ENCODE assay signal across 3 cellular contexts in the genomic region with DNA sequence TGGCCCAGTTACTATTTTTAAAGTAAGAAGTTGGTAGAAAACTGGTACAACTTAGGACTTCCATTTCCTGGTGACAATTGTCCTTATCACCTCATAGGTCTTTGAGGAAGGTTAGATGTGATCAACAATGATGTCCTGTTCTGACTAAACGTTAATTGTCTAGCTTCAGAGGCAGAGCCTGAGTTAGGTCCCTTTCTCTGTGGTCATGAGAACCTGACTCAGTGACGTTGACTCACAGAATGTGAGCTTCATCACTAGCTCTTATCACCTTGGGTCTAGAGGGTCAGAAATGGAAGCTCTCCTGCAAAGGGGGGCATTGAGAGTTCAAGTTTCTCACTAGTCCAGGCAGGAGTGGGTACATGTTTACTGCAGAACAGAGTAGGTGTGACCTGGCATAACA.
A peak's percentile ranks its signal among the peaks of the same experiment; 100 is the strongest.
TF ChIP-seq lines count a peak whose summit lies in the region.

No MANE protein-coding gene starts in this region.

TF ChIP-seq in IMR-90, 13 proteins besides CTCF, POLR2A, EP300 and RAD21:
- TF ChIP-seq, protein P1, sequence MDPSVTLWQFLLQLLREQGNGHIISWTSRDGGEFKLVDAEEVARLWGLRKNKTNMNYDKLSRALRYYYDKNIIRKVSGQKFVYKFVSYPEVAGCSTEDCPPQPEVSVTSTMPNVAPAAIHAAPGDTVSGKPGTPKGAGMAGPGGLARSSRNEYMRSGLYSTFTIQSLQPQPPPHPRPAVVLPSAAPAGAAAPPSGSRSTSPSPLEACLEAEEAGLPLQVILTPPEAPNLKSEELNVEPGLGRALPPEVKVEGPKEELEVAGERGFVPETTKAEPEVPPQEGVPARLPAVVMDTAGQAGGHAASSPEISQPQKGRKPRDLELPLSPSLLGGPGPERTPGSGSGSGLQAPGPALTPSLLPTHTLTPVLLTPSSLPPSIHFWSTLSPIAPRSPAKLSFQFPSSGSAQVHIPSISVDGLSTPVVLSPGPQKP (IDR thresholded peaks at IDR 0.05; ENCODE audit: borderline replicate concordance, low read depth, low read length) = no peak
- TF ChIP-seq CEBPB (IDR thresholded peaks at IDR 0.05; ENCODE audit: low read depth, low read length) (no peak), FOS (IDR thresholded peaks at IDR 0.05; ENCODE audit: low read depth, low read length) (no peak), MAZ (IDR thresholded peaks at IDR 0.05; ENCODE audit: borderline replicate concordance, low read depth, low read length) (no peak), RFX5 (IDR thresholded peaks at IDR 0.05; ENCODE audit: low read depth, low read length) (no peak), NFE2L2 (IDR thresholded peaks at IDR 0.05; ENCODE audit: low read depth, low read length) (no peak), MAFK (IDR thresholded peaks at IDR 0.05; ENCODE audit: low read depth, low read length) (no peak), CHD1 (IDR thresholded peaks at IDR 0.05; ENCODE audit: low read depth, low read length) (no peak), RCOR1 (IDR thresholded peaks at IDR 0.05; ENCODE audit: insufficient replicate concordance, low read length) (no peak), SMC3 (IDR thresholded peaks at IDR 0.05; ENCODE audit: low read depth, low read length) (no peak), MXI1 (IDR thresholded peaks at IDR 0.05; ENCODE audit: borderline replicate concordance, low read depth, low read length) (no peak), BHLHE40 (IDR thresholded peaks at IDR 0.05; ENCODE audit: low read depth, low read length) (no peak)
- TF ChIP-seq, protein P2, sequence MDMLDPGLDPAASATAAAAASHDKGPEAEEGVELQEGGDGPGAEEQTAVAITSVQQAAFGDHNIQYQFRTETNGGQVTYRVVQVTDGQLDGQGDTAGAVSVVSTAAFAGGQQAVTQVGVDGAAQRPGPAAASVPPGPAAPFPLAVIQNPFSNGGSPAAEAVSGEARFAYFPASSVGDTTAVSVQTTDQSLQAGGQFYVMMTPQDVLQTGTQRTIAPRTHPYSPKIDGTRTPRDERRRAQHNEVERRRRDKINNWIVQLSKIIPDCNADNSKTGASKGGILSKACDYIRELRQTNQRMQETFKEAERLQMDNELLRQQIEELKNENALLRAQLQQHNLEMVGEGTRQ (IDR thresholded peaks at IDR 0.05; ENCODE audit: low read depth, low read length) = no peak

TF ChIP-seq in K562, 482 proteins besides CTCF, POLR2A, EP300 and RAD21:
- TF ChIP-seq, protein P3, sequence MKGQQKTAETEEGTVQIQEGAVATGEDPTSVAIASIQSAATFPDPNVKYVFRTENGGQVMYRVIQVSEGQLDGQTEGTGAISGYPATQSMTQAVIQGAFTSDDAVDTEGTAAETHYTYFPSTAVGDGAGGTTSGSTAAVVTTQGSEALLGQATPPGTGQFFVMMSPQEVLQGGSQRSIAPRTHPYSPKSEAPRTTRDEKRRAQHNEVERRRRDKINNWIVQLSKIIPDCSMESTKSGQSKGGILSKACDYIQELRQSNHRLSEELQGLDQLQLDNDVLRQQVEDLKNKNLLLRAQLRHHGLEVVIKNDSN (CRISPR knock-in tag; IDR thresholded peaks at IDR 0.05) = no peak
- no peak for TF ChIP-seq ZKSCAN8 (CRISPR knock-in tag; IDR thresholded peaks at IDR 0.05)
- TF ChIP-seq JUND (IDR thresholded peaks at IDR 0.05; ENCODE audit: borderline replicate concordance, low read depth, low read length) = no peak
- no peak for TF ChIP-seq JUND (tag; IDR thresholded peaks at IDR 0.05; ENCODE audit: borderline replicate concordance, low read depth, low read length)
- TF ChIP-seq, protein P4, sequence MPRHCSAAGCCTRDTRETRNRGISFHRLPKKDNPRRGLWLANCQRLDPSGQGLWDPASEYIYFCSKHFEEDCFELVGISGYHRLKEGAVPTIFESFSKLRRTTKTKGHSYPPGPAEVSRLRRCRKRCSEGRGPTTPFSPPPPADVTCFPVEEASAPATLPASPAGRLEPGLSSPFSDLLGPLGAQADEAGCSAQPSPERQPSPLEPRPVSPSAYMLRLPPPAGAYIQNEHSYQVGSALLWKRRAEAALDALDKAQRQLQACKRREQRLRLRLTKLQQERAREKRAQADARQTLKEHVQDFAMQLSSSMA (CRISPR knock-in tag; IDR thresholded peaks at IDR 0.05) = no peak
- TF ChIP-seq, protein P5, sequence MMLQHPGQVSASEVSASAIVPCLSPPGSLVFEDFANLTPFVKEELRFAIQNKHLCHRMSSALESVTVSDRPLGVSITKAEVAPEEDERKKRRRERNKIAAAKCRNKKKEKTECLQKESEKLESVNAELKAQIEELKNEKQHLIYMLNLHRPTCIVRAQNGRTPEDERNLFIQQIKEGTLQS (IDR thresholded peaks at IDR 0.05) = peak; percentile 20; the same call in 1 of the 2 replicates
- TF ChIP-seq, protein P5 (CRISPR knock-in tag; conservative IDR thresholded peaks at IDR 0.05) = no peak
- TF ChIP-seq TCF3 (CRISPR knock-in tag; IDR thresholded peaks at IDR 0.05) = no peak
- TF ChIP-seq FOSL1 (tag; conservative IDR thresholded peaks at IDR 0.05) = peak; percentile 72
- no peak for TF ChIP-seq RB1 (IDR thresholded peaks at IDR 0.05; ENCODE audit: low read depth)
- TF ChIP-seq HDGF (IDR thresholded peaks at IDR 0.05) = no peak
- TF ChIP-seq IFI16 (CRISPR knock-in tag; IDR thresholded peaks at IDR 0.05) = no peak
TF ChIP-seq in K562: peak in this region for 2.

TF ChIP-seq in HEK293T, 16 proteins besides CTCF, POLR2A, EP300 and RAD21:
- TF ChIP-seq BHLHE40 (IDR thresholded peaks at IDR 0.05; ENCODE audit: borderline replicate concordance) (no peak), ARNT (IDR thresholded peaks at IDR 0.05) (no peak), SUZ12 (IDR thresholded peaks at IDR 0.05) (no peak), FOXK2 (IDR thresholded peaks at IDR 0.05) (no peak), NFRKB (IDR thresholded peaks at IDR 0.05) (no peak), FOXA1 (IDR thresholded peaks at IDR 0.05) (no peak), FOXM1 (IDR thresholded peaks at IDR 0.05; ENCODE audit: borderline replicate concordance) (no peak), ELF4 (IDR thresholded peaks at IDR 0.05) (no peak), LEF1 (IDR thresholded peaks at IDR 0.05; ENCODE audit: borderline replicate concordance) (no peak), CTBP1 (IDR thresholded peaks at IDR 0.05; ENCODE audit: borderline replicate concordance) (no peak), L3MBTL2 (conservative IDR thresholded peaks at IDR 0.05) (no peak), SP1 (IDR thresholded peaks at IDR 0.05) (no peak)
- TF ChIP-seq, protein P6, sequence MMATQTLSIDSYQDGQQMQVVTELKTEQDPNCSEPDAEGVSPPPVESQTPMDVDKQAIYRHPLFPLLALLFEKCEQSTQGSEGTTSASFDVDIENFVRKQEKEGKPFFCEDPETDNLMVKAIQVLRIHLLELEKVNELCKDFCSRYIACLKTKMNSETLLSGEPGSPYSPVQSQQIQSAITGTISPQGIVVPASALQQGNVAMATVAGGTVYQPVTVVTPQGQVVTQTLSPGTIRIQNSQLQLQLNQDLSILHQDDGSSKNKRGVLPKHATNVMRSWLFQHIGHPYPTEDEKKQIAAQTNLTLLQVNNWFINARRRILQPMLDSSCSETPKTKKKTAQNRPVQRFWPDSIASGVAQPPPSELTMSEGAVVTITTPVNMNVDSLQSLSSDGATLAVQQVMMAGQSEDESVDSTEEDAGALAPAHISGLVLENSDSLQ (IDR thresholded peaks at IDR 0.05) = no peak
TF ChIP-seq in HEK293T: peak in this region for 0.
